In the genomic region with DNA sequence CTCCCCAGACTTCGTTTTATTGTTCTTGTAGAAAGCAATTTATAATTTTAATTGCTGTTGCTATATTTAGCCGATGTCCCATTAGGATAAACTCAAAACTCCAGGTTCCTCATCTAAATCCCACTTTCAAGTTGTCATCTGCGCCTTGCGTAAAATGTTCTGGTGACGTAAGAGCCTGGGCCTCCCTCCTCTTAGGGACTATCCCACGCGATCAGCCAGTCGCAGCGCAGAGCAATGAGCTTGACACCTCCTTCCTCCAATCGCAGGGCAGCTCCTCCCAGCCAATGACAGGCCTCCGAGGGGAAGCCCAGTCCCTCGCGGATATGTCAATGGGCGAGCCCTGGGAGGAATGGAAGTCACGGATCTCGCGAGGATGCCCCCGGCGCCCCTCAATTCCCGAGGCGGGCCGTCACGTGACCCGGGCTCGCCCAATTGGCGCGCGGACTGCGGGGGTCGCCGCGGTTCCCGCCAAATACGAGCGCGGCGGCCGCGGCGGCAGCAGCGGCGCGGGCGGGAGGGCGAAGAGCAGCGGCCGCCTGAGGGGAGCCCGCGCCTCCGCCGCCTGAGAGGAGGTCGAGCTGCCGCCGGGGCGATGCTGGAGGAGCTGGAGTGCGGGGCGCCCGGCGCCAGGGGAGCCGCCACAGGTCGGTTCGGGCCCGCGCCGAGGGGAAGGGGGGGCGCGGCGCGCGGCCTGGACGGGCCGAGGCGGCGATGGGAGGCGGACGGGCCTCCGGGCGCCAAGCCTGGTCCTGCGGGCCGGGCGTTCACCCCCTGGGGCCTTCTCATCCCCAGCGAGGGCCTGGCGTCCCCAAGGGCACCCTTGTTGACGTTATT, we compare ENCODE assay signal across 8 cellular contexts. TPM values are rescaled to one million over a fixed set of nuclear protein-coding genes. Genes with fewer than 3 reads are reported as not detected.
DNase-seq lines count a peak whose midpoint lies in the region; ATAC-seq and TF ChIP-seq lines count a peak whose summit lies in the region.

A gene with protein sequence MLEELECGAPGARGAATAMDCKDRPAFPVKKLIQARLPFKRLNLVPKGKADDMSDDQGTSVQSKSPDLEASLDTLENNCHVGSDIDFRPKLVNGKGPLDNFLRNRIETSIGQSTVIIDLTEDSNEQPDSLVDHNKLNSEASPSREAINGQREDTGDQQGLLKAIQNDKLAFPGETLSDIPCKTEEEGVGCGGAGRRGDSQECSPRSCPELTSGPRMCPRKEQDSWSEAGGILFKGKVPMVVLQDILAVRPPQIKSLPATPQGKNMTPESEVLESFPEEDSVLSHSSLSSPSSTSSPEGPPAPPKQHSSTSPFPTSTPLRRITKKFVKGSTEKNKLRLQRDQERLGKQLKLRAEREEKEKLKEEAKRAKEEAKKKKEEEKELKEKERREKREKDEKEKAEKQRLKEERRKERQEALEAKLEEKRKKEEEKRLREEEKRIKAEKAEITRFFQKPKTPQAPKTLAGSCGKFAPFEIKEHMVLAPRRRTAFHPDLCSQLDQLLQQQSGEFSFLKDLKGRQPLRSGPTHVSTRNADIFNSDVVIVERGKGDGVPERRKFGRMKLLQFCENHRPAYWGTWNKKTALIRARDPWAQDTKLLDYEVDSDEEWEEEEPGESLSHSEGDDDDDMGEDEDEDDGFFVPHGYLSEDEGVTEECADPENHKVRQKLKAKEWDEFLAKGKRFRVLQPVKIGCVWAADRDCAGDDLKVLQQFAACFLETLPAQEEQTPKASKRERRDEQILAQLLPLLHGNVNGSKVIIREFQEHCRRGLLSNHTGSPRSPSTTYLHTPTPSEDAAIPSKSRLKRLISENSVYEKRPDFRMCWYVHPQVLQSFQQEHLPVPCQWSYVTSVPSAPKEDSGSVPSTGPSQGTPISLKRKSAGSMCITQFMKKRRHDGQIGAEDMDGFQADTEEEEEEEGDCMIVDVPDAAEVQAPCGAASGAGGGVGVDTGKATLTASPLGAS (plus strand): TSS at position 470 of the 834 bp plus-strand sequence. CDS start 123 bp downstream, at position 593.

- peaks cover 72% of the 10 kb centered on the region for H3K79me2 ChIP-seq in osteoblast (ENCODE audit: insufficient read depth, low read length)

- DNase-seq in GM10248 (ENCODE audit: extremely low spot score) (peak; percentile 100), NCI-H1105 (lab: John Stamatoyannopoulos, UW) (peak; percentile 100), SKM-1 treated with dmso at 0.1 percent for 144 hours (lab: John Stamatoyannopoulos, UW; ENCODE audit: unreplicated experiment) (peak; percentile 99), glutamatergic neuron (peak; percentile 99), osteoblast (ENCODE audit: insufficient read length, low spot score, missing footprints) (peak; percentile 100)

- POLR2A ChIA-PET in GM10248 (lab: Yijun Ruan, JAX): interaction anchor here (0.5 to 1.4 kb wide), 3 partner anchors 60 to 243 kb away, joined by 3 to 4 read pairs (median 4); a partner anchor contains a TSS

- H4K20me1 ChIP-seq in osteoblast (ENCODE audit: insufficient read depth, low read length): peaks cover 21% of the 10 kb centered on the region

- H3K9me3 ChIP-seq in osteoblast (ENCODE audit: low read depth, low read length) (no peaks in the 10 kb centered on the region), thymus (ENCODE audit: control insufficient read depth) (no peaks in the 10 kb centered on the region)

- H3K36me3 ChIP-seq in osteoblast (ENCODE audit: insufficient read depth, low read length): peaks cover 7% of the 10 kb centered on the region
- H3K36me3 ChIP-seq in thymus (ENCODE audit: control insufficient read depth, insufficient read depth): peaks cover 3% of the 10 kb centered on the region

- H3K4me1 Mint-ChIP-seq in activated naive CD8-positive, alpha-beta T cell (ENCODE audit: low read depth): peaks cover 48% of the 10 kb centered on the region
- peaks cover 5% of the 10 kb centered on the region for H3K4me1 Mint-ChIP-seq in glutamatergic neuron (ENCODE audit: low read depth, unreplicated experiment)

- H3K27ac ChIP-seq in osteoblast (ENCODE audit: low read depth, low read length) (peak within 1 kb of the TSS; percentile 96), thymus (ENCODE audit: low read depth) (peak within 1 kb of the TSS; percentile 86)

- peak within 1 kb of the TSS; percentile 93 for H3K4me3 Mint-ChIP-seq in activated naive CD8-positive, alpha-beta T cell
- peak within 1 kb of the TSS; percentile 88 for H3K4me3 Mint-ChIP-seq in glutamatergic neuron (ENCODE audit: unreplicated experiment)

- H3K4me3 ChIP-seq in osteoblast (ENCODE audit: insufficient read depth, low read length): peak within 1 kb of the TSS; percentile 86
- peak within 1 kb of the TSS; percentile 85 for H3K4me3 ChIP-seq in thymus (ENCODE audit: low read length)

- CTCF ChIA-PET in GM10248 (lab: Yijun Ruan, JAX): interaction anchor here (0.7 to 3.2 kb wide), 13 partner anchors 9 to 135 kb away, joined by 3 to 45 read pairs (median 9); a partner anchor contains a TSS

- H3K27me3 ChIP-seq in osteoblast (ENCODE audit: insufficient read depth, low read length) (no peaks in the 10 kb centered on the region), thymus (ENCODE audit: control insufficient read depth, insufficient read depth) (no peaks in the 10 kb centered on the region)

- no peaks in the 10 kb centered on the region for H3K9me3 Mint-ChIP-seq in activated naive CD8-positive, alpha-beta T cell (ENCODE audit: low read depth)
- no peaks in the 10 kb centered on the region for H3K9me3 Mint-ChIP-seq in glutamatergic neuron (ENCODE audit: unreplicated experiment)

- H3K4me1 ChIP-seq in osteoblast (ENCODE audit: insufficient read depth, low read length): peaks cover 35% of the 10 kb centered on the region
- peaks cover 25% of the 10 kb centered on the region for H3K4me1 ChIP-seq in thymus (ENCODE audit: control insufficient read depth, insufficient read depth, low read length)

- ATAC-seq in HG02623 (IDR thresholded peaks at IDR 0.05; ENCODE audit: unreplicated experiment): peak; percentile 75

- TF ChIP-seq CTCF in GM10248 (IDR thresholded peaks at IDR 0.05; ENCODE audit: control extremely low read depth, extremely low read depth, low read depth, missing control alignments) (no peak), glutamatergic neuron (IDR thresholded peaks at IDR 0.05; ENCODE audit: partially characterized antibody, unreplicated experiment) (no peak), osteoblast (IDR thresholded peaks at IDR 0.05; ENCODE audit: extremely low read depth, low read depth, low read length) (no peak)

- peak within 1 kb of the TSS; percentile 98 for H3K27ac Mint-ChIP-seq in activated naive CD8-positive, alpha-beta T cell
- peak within 1 kb of the TSS; percentile 75 for H3K27ac Mint-ChIP-seq in glutamatergic neuron (ENCODE audit: unreplicated experiment)

- H3K27me3 Mint-ChIP-seq in activated naive CD8-positive, alpha-beta T cell: no peaks in the 10 kb centered on the region
- peaks cover 2% of the 10 kb centered on the region for H3K27me3 Mint-ChIP-seq in glutamatergic neuron (ENCODE audit: unreplicated experiment)

- H3K36me3 Mint-ChIP-seq in activated naive CD8-positive, alpha-beta T cell: peaks cover 3% of the 10 kb centered on the region
- H3K36me3 Mint-ChIP-seq in glutamatergic neuron (ENCODE audit: unreplicated experiment): no peaks in the 10 kb centered on the region

- WGBS in thymus: under 1% methylated on average over 83 of the region's 84 CpGs

- peak within 1 kb of the TSS; percentile 88 for H2AFZ ChIP-seq in osteoblast (ENCODE audit: low read length)

- peak within 1 kb of the TSS; percentile 95 for H3K4me2 ChIP-seq in osteoblast (ENCODE audit: insufficient read depth, low read length)

RNA-seq across cellular contexts. Expression of the gene that starts here (rescaled TPM):
- total RNA-seq in glutamatergic neuron (ENCODE audit: unreplicated experiment) (20.5 TPM), osteoblast (3.6 and 5.6 TPM in 2 replicates)
- 3.5 TPM for polyA plus RNA-seq in thymus

Comparison
In these comparisons a context has a peak if more than half of its experiments do, and no peak if none do; other contexts are left out.
1. Peak in every context shown above with its lines: DNase-seq, ATAC-seq, H3K4me3 ChIP-seq and H3K27ac ChIP-seq.